Comparison of ENCODE assay signal across 1 cellular context in genomic region chr14:35438910-35439713, GRCh38.
TF ChIP-seq lines count a peak whose summit lies in the region.

No MANE protein-coding gene starts in this region.

TF ChIP-seq in HepG2, 621 proteins besides CTCF, POLR2A, EP300 and RAD21 (continued from another document and continues in another):
- TF ChIP-seq ZNF121 (CRISPR knock-in tag; IDR thresholded peaks at IDR 0.05) (peak; percentile 59; the same call in 1 of the 2 replicates), JUNB (CRISPR knock-in tag; IDR thresholded peaks at IDR 0.05; ENCODE audit: borderline replicate concordance) (no peak), KLF16 (CRISPR knock-in tag; IDR thresholded peaks at IDR 0.05) (0 out of 4 replicates have a peak, but pooled peaks of 1 of the 2 experiments have one; percentile 27), ZNF784 (CRISPR knock-in tag; IDR thresholded peaks at IDR 0.05; ENCODE audit: borderline replicate concordance) (0 out of 2 replicates have a peak, but pooled peaks have one; percentile 60), ZNF12 (CRISPR knock-in tag; IDR thresholded peaks at IDR 0.05) (no peak), ZNF44 (CRISPR knock-in tag; IDR thresholded peaks at IDR 0.05) (peak; percentile 15; the same call in 1 of the 2 replicates), ZSCAN5A (CRISPR knock-in tag; IDR thresholded peaks at IDR 0.05; ENCODE audit: borderline replicate concordance) (no peak), RORA (CRISPR knock-in tag; IDR thresholded peaks at IDR 0.05) (no peak), MAZ (IDR thresholded peaks at IDR 0.05; ENCODE audit: borderline replicate concordance, low read depth, low read length) (no peak), MAZ (CRISPR knock-in tag; IDR thresholded peaks at IDR 0.05; ENCODE audit: low read depth) (no peak), ZNF792 (CRISPR knock-in tag; IDR thresholded peaks at IDR 0.05) (no peak), SNAPC5 (CRISPR knock-in tag; IDR thresholded peaks at IDR 0.05; ENCODE audit: borderline replicate concordance) (no peak), SAFB2 (CRISPR knock-in tag; IDR thresholded peaks at IDR 0.05; ENCODE audit: borderline replicate concordance, low read depth) (no peak), ZMYM4 (CRISPR knock-in tag; IDR thresholded peaks at IDR 0.05) (0 out of 2 replicates have a peak, but pooled peaks have one; percentile 11), MXD1 (CRISPR knock-in tag; IDR thresholded peaks at IDR 0.05) (no peak), GLMP (CRISPR knock-in tag; IDR thresholded peaks at IDR 0.05; ENCODE audit: borderline replicate concordance) (no peak), ZNF841 (CRISPR knock-in tag; IDR thresholded peaks at IDR 0.05; ENCODE audit: borderline replicate concordance) (no peak), KMT2A (CRISPR knock-in tag; IDR thresholded peaks at IDR 0.05) (no peak), ZBTB34 (CRISPR knock-in tag; IDR thresholded peaks at IDR 0.05) (no peak), TRAFD1 (CRISPR knock-in tag; IDR thresholded peaks at IDR 0.05; ENCODE audit: borderline replicate concordance) (no peak), ZNF512 (CRISPR knock-in tag; IDR thresholded peaks at IDR 0.05) (no peak), ZNF362 (CRISPR knock-in tag; IDR thresholded peaks at IDR 0.05; ENCODE audit: borderline replicate concordance) (peak; percentile 97), JARID2 (CRISPR knock-in tag; IDR thresholded peaks at IDR 0.05; ENCODE audit: insufficient replicate concordance) (peak; percentile 32), ZNF33B (CRISPR knock-in tag; IDR thresholded peaks at IDR 0.05) (no peak), PREB (CRISPR knock-in tag; IDR thresholded peaks at IDR 0.05) (no peak), ZNF816 (CRISPR knock-in tag; IDR thresholded peaks at IDR 0.05; ENCODE audit: borderline replicate concordance) (no peak), BCL6 (CRISPR knock-in tag; IDR thresholded peaks at IDR 0.05) (no peak), RNF219 (CRISPR knock-in tag; IDR thresholded peaks at IDR 0.05) (no peak), PAXIP1 (CRISPR knock-in tag; conservative IDR thresholded peaks at IDR 0.05) (no peak), RXRB (CRISPR knock-in tag; IDR thresholded peaks at IDR 0.05; ENCODE audit: borderline replicate concordance) (no peak), NFATC3 (CRISPR knock-in tag; IDR thresholded peaks at IDR 0.05) (no peak), ZBTB46 (CRISPR knock-in tag; IDR thresholded peaks at IDR 0.05; ENCODE audit: borderline replicate concordance) (no peak), TEAD3 (CRISPR knock-in tag; optimal IDR thresholded peaks at IDR 0.05; ENCODE audit: borderline replicate concordance) (peak; percentile 22), ERF (CRISPR knock-in tag; IDR thresholded peaks at IDR 0.05) (0 out of 2 replicates have a peak, but pooled peaks have one; percentile 47), HNRNPUL1 (IDR thresholded peaks at IDR 0.05; ENCODE audit: low read depth, low read length) (no peak), HBP1 (CRISPR knock-in tag; IDR thresholded peaks at IDR 0.05; ENCODE audit: low read depth) (no peak), IKZF4 (CRISPR knock-in tag; IDR thresholded peaks at IDR 0.05; ENCODE audit: borderline replicate concordance, low read depth, not compliant biosample characterization) (peak; percentile 43), MEIS2 (CRISPR knock-in tag; IDR thresholded peaks at IDR 0.05) (no peak), FOXO1 (CRISPR knock-in tag; IDR thresholded peaks at IDR 0.05) (no peak)
